ENCODE assay signal across 7 cellular contexts in the genomic region with DNA sequence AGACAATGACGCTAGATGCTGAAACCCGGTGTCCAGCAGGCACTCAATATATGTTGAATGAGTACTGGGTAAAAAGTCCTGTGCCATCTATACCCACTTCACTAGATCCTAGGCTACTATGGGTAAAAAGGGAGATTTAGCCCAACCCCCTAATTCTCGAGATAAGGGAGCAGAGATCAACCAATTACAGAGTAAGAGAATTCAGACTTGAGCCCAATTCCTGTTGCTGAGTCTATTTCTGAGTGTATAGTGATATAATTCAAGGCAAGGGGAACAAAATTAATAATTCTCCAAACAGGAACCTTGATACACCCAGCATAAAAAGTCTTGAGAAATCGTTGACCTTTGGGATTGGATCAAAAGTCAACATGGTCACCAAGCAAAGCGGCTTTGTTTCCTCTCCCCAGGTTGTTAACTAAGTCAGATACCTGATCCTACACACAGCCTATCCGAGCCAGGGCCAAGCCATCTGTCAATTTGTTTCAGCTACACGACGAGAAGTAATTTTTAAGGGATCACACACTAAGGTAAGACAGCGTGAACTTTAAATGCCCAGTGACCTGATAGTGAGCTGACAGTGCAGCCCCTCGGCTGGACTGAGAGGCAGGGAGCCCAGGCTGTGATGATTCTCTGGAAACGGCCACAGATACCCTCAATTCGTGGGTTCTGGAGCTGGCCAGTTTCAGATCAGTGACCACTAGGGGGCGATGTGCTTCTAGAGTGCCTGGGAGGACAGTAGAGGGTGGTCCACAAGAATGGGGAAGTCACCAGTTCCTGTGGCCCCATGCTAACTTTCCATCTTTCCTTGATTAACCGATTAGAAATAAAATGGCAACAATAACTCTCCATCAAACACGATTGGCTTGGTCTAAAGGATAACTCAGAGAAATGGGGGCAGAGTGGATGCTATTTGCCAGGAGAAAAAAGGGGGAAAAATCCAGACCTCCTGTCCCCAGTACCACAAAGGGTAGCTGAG. TPM values are rescaled to one million over a fixed set of nuclear protein-coding genes. Genes with fewer than 3 reads are reported as not detected.
A peak's percentile ranks its signal among the peaks of the same experiment; 100 is the strongest.
DNase-seq lines count a peak whose midpoint lies in the region; ATAC-seq, FAIRE-seq and TF ChIP-seq lines count a peak whose summit lies in the region.

No MANE protein-coding gene starts in this region.

- no peak for TF ChIP-seq POLR2A in GM12891 (IDR thresholded peaks at IDR 0.05; ENCODE audit: low read depth, low read length)

- peak; percentile 79 for FAIRE-seq in GM12891 (lab: Jason Lieb, UNC)

- H3K4me3 ChIP-seq in left lung = no peak overlapping the region

- DNase-seq in GM12891 (ENCODE audit: insufficient read length, low spot score) (no peak), NCI-H1694 (lab: John Stamatoyannopoulos, UW) (peak; percentile 38), cerebellar cortex (ENCODE audit: low spot score) (peak; percentile 72), left lung (no peak)
- peak; percentile 23 for DNase-seq in activated CD4-positive, CD25-positive, alpha-beta regulatory T cell treated with anti-CD3 and anti-CD28 coated beads, Interleukin-2, amount 50 U/mL, for 16 hours (ENCODE audit: low read depth, low spot score)
- DNase-seq in stimulated activated CD4-positive, alpha-beta T cell treated with anti-CD3 and anti-CD28 coated beads, TNF-alpha, amount 100 ng/mL, for 48 hours (ENCODE audit: low read depth in 3 of 3) = peak; percentile 21 to 56 (median 54)

- H3K27ac ChIP-seq in left lung = peak overlapping the region; percentile 30 to 53

- ATAC-seq in left lung (peak; percentile 32), GM19324 (IDR thresholded peaks at IDR 0.05; ENCODE audit: low FRiP score, unreplicated experiment) (no peak)

- H3K9me3 ChIP-seq in left lung = no peaks in the 10 kb centered on the region

- TF ChIP-seq CTCF in left lung (IDR thresholded peaks at IDR 0.05) = peak; percentile 57 to 66

- intact Hi-C loops in left lung (cut with DNase I) = no loop called here

- H3K4me1 ChIP-seq in left lung = peaks cover 10 to 11% of the 10 kb centered on the region in 2 donors

- H3K27me3 ChIP-seq in left lung = no peaks in the 10 kb centered on the region

- H3K36me3 ChIP-seq in left lung = no peaks in the 10 kb centered on the region

TF ChIP-seq in GM12891, 5 proteins besides CTCF, POLR2A, EP300 and RAD21:
- TF ChIP-seq SPI1 (IDR thresholded peaks at IDR 0.05; ENCODE audit: low read depth, low read length) (peak; percentile 75), POU2F2 (IDR thresholded peaks at IDR 0.05; ENCODE audit: low read depth, low read length) (no peak)

RNA-seq across cellular contexts. Expression of gene SLC22A23, which starts 46.2 kb away (rescaled TPM):
- 2.4 TPM for polyA plus RNA-seq in GM12891 (2012; ENCODE audit: low read depth, missing spikeins)
- 10 to 100 TPM; 24.4 to 25.7 TPM for total RNA-seq in left lung

Comparison
In these comparisons a context has a peak if more than half of its experiments do, and no peak if none do; other contexts are left out.
1. DNase-seq: peak in NCI-H1694 (single experiment), activated CD4-positive, CD25-positive, alpha-beta regulatory T cell treated with anti-CD3 and anti-CD28 coated beads, Interleukin-2, amount 50 U/mL, for 16 hours (single experiment), cerebellar cortex (single experiment) and stimulated activated CD4-positive, alpha-beta T cell treated with anti-CD3 and anti-CD28 coated beads, TNF-alpha, amount 100 ng/mL, for 48 hours (3 of 3); none in GM12891 (single experiment) and left lung (0 of 2).